Comparison of ENCODE assay signal across 1 cellular context in the genomic region with DNA sequence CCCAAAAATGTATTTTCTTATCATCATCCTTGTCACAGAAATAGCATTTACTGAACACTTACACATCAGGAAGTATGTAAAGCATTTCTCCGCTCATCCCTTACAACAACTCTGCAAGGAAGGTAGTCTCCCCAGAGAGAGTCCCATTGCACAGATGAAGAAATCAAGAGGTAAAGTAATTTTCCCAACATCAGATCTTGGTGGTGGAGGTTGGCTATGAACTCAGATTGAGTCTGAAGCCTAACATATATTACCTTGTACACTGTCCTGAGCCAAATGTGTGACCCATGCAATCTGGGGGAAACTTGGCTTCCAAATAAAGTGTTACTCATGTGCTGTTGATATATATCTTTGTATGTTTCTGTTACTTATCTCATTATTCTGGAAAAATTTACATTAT.
TF ChIP-seq lines count a peak whose summit lies in the region.

No MANE protein-coding gene starts in this region.

TF ChIP-seq in HepG2, 621 proteins besides CTCF, POLR2A, EP300 and RAD21:
- TF ChIP-seq FOXC1 (CRISPR knock-in tag; IDR thresholded peaks at IDR 0.05; ENCODE audit: borderline replicate concordance): no peak
- no peak for TF ChIP-seq PPARG (CRISPR knock-in tag; conservative IDR thresholded peaks at IDR 0.05)
- no peak for TF ChIP-seq BRD4 (CRISPR knock-in tag; IDR thresholded peaks at IDR 0.05)
- TF ChIP-seq ZNF629 (CRISPR knock-in tag; conservative IDR thresholded peaks at IDR 0.05): peak; percentile 45; the same call in 1 of the 2 replicates
- TF ChIP-seq ZFAT (CRISPR knock-in tag; conservative IDR thresholded peaks at IDR 0.05): no peak
- TF ChIP-seq RBM22 (optimal IDR thresholded peaks at IDR 0.05; ENCODE audit: low read length): peak; percentile 94
- no peak for TF ChIP-seq MYNN (CRISPR knock-in tag; IDR thresholded peaks at IDR 0.05; ENCODE audit: low read depth)
- TF ChIP-seq ZZZ3 (CRISPR knock-in tag; IDR thresholded peaks at IDR 0.05; ENCODE audit: borderline replicate concordance): no peak
- TF ChIP-seq ZNF225 (CRISPR knock-in tag; IDR thresholded peaks at IDR 0.05): no peak
- no peak for TF ChIP-seq ESRRA (CRISPR knock-in tag; IDR thresholded peaks at IDR 0.05; ENCODE audit: low read depth)
- TF ChIP-seq ZFP1 (CRISPR knock-in tag; IDR thresholded peaks at IDR 0.05): no peak
- no peak for TF ChIP-seq HHEX (CRISPR knock-in tag; IDR thresholded peaks at IDR 0.05)
- no peak for TF ChIP-seq PHF21A (CRISPR knock-in tag; IDR thresholded peaks at IDR 0.05)
- no peak for TF ChIP-seq RFX5 (IDR thresholded peaks at IDR 0.05; ENCODE audit: low read depth, low read length)
- TF ChIP-seq NFE2L1 (CRISPR knock-in tag; IDR thresholded peaks at IDR 0.05; ENCODE audit: borderline replicate concordance): no peak
- no peak for TF ChIP-seq SETDB1 (CRISPR knock-in tag; IDR thresholded peaks at IDR 0.05; ENCODE audit: borderline replicate concordance)
- no peak for TF ChIP-seq HNF4A (CRISPR knock-in tag; IDR thresholded peaks at IDR 0.05)
- TF ChIP-seq, protein P1, sequence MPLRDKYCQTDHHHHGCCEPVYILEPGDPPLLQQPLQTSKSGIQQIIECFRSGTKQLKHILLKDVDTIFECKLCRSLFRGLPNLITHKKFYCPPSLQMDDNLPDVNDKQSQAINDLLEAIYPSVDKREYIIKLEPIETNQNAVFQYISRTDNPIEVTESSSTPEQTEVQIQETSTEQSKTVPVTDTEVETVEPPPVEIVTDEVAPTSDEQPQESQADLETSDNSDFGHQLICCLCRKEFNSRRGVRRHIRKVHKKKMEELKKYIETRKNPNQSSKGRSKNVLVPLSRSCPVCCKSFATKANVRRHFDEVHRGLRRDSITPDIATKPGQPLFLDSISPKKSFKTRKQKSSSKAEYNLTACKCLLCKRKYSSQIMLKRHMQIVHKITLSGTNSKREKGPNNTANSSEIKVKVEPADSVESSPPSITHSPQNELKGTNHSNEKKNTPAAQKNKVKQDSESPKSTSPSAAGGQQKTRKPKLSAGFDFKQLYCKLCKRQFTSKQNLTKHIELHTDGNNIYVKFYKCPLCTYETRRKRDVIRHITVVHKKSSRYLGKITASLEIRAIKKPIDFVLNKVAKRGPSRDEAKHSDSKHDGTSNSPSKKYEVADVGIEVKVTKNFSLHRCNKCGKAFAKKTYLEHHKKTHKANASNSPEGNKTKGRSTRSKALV (CRISPR knock-in tag; IDR thresholded peaks at IDR 0.05): no peak
TF ChIP-seq in HepG2: peak in this region for 2.
